Comparison of ENCODE assay signal across 16 cellular contexts in the genomic region with DNA sequence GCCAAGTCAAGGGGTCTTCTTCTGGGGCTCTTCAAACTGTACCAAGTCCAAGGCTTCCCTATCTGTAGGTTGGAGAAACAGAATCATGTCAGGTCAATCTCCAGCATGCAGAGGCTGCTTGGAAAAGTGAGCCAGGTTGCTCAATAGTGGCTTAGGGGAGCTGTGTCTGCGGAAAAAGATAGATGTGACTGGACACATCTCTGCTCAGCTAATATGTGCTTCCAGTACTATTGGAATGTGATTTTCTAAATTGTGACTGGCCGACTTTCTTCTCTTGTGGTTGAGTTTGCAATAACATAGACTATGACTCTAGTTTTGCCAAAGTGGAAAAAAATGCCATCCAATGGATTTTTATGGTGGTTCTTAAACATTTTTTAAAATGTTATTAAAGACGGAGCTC.
DNase-seq lines count a peak whose midpoint lies in the region; ATAC-seq and TF ChIP-seq lines count a peak whose summit lies in the region.
"Had no signal": no experiment of that assay in that cellular context is flagged by ENCODE, and none has a peak within 500 bp of the region (broad histone marks: within the 10 kb centered on the region; RNA-seq: fewer than 3 reads in every experiment).

No MANE protein-coding gene starts in this region.

- TF ChIP-seq CTCF in IMR-90 (conservative IDR thresholded peaks at IDR 0.05; ENCODE audit: low read depth, low read length) = no peak
- TF ChIP-seq CTCF in chondrocyte (IDR thresholded peaks at IDR 0.05) = no peak
- TF ChIP-seq CTCF in fibroblast of villous mesenchyme (IDR thresholded peaks at IDR 0.05; ENCODE audit: insufficient read depth, low read depth, low read length) = no peak
- no peak for TF ChIP-seq CTCF in activated CD8-positive, alpha-beta T cell treated with anti-CD3 and anti-CD28 coated beads for 36 hours (IDR thresholded peaks at IDR 0.05)

- H3K27me3 ChIP-seq in IMR-90 (ENCODE audit: control insufficient read depth, insufficient read depth, low read length) = no peaks in the 10 kb centered on the region

- WGBS in IMR-90 (ENCODE audit: extremely low coverage in 2 of 2, insufficient read length in 1 of 2), 2 experiments = 0% methylated on average over 1 of the region's 3 CpGs; no CpG with 5 or more reads in 1 of the 2 experiments

- peaks cover 4 to 7% of the 10 kb centered on the region in 2 experiments; a peak in 2 of 4 replicates for H3K79me1 ChIP-seq in IMR-90 (ENCODE audit: low read depth in 1 of 2, low read length in 2 of 2)

- H3K18ac ChIP-seq in IMR-90 (ENCODE audit: low read depth, low read length) = peak overlapping the region; percentile 5; the same call in 1 of the 2 replicates

- dilution Hi-C loops in IMR-90 (cut with HindIII; ENCODE audit: low sequenced_read_pairs, unreplicated experiment) = no loop called here

- H2AFZ ChIP-seq in IMR-90 (replicated peaks; ENCODE audit: low read length, poor library complexity) = no peak overlapping the region

- H3K27me3 Mint-ChIP-seq in chondrocyte (ENCODE audit: low read depth) = no peaks in the 10 kb centered on the region
- H3K27me3 Mint-ChIP-seq in activated CD8-positive, alpha-beta T cell treated with anti-CD3 and anti-CD28 coated beads for 36 hours = peaks cover 4% of the 10 kb centered on the region
- no peaks in the 10 kb centered on the region for H3K27me3 Mint-ChIP-seq in activated CD8-positive, alpha-beta T cell treated with anti-CD3 and anti-CD28 coated beads, Interleukin-2, amount 10 ng/mL, durations not matched to agents 7 days and 5 days (ENCODE audit: low read depth)

- 0 out of 2 replicates have a peak overlapping the region, but pooled peaks have one; percentile 55 for H3K56ac ChIP-seq in IMR-90 (ENCODE audit: extremely low read depth, insufficient read depth, low read length)

- CTCF ChIA-PET in IMR-90 (lab: Yijun Ruan, JAX) = interaction anchor here (0.8 to 1.0 kb wide), 4 partner anchors 11 to 28 kb away, joined by 3 to 4 read pairs (median 3); no protein-coding TSS in a partner anchor
- CTCF ChIA-PET in activated CD8-positive, alpha-beta T cell treated with anti-CD3 and anti-CD28 coated beads for 36 hours (lab: Charles Lee) = no interaction called here
- CTCF ChIA-PET in activated CD8-positive, alpha-beta T cell treated with anti-CD3 and anti-CD28 coated beads, Interleukin-2, amount 10 ng/mL, durations not matched to agents 7 days and 5 days (lab: Charles Lee) = no interaction called here

- H3K9me1 ChIP-seq in IMR-90 (ENCODE audit: insufficient read depth, low read length) = peaks cover 26% of the 10 kb centered on the region

- peak overlapping the region; percentile 99 for H3K27ac Mint-ChIP-seq in chondrocyte (ENCODE audit: unreplicated experiment)
- H3K27ac Mint-ChIP-seq in activated CD8-positive, alpha-beta T cell treated with anti-CD3 and anti-CD28 coated beads for 36 hours = no peak overlapping the region
- H3K27ac Mint-ChIP-seq in activated CD8-positive, alpha-beta T cell treated with anti-CD3 and anti-CD28 coated beads, Interleukin-2, amount 10 ng/mL, durations not matched to agents 7 days and 5 days = no peak overlapping the region
- H3K27ac Mint-ChIP-seq: CD4-positive, alpha-beta memory T cell had no signal

- H3K23ac ChIP-seq in IMR-90 (ENCODE audit: low read depth, low read length) = no peak overlapping the region

- H3K4ac ChIP-seq in IMR-90 (ENCODE audit: low read depth, low read length) = peak overlapping the region; percentile 51

- in situ Hi-C loops in IMR-90 (cut with MboI; ENCODE audit: low sequenced_read_pairs) = no loop called here

- H3K9me3 Mint-ChIP-seq in chondrocyte (ENCODE audit: low read depth) = peaks cover 6% of the 10 kb centered on the region
- H3K9me3 Mint-ChIP-seq in activated CD8-positive, alpha-beta T cell treated with anti-CD3 and anti-CD28 coated beads for 36 hours = no peaks in the 10 kb centered on the region
- H3K9me3 Mint-ChIP-seq in activated CD8-positive, alpha-beta T cell treated with anti-CD3 and anti-CD28 coated beads, Interleukin-2, amount 10 ng/mL, durations not matched to agents 7 days and 5 days (ENCODE audit: insufficient read depth) = no peaks in the 10 kb centered on the region

- H2AK9ac ChIP-seq in IMR-90 (replicated peaks; ENCODE audit: low read depth, low read length, poor library complexity) = no peak overlapping the region

- peak overlapping the region; percentile 77 for H2BK20ac ChIP-seq in IMR-90 (ENCODE audit: low read depth, low read length)

- peak overlapping the region; percentile 21 to 70; a peak in 2 of 4 replicates for H4K8ac ChIP-seq in IMR-90 (ENCODE audit: low read depth in 2 of 2, low read length in 2 of 2)

- no peak for TF ChIP-seq POLR2A in IMR-90 (IDR thresholded peaks at IDR 0.05; ENCODE audit: low read depth, low read length)

- TF ChIP-seq RAD21 in IMR-90 (IDR thresholded peaks at IDR 0.05; ENCODE audit: low read length) = no peak

- peak overlapping the region; percentile 93 for H2AK5ac ChIP-seq in IMR-90 (ENCODE audit: low read depth, low read length)

- H3K4me3 ChIP-seq in IMR-90 (ENCODE audit: insufficient read depth, low read depth, low read length) (no peak overlapping the region), fibroblast of villous mesenchyme (ENCODE audit: low read depth, low read length) (no peak overlapping the region)

- H3K4me1 ChIP-seq in IMR-90 (ENCODE audit: control insufficient read depth, insufficient read depth, low read length) = peaks cover 27% of the 10 kb centered on the region

- peak overlapping the region; percentile 64 for H2BK5ac ChIP-seq in IMR-90 (ENCODE audit: low read depth, low read length, poor library complexity, severe bottlenecking)

- POLR2A ChIA-PET in IMR-90 (lab: Charles Lee; ENCODE audit: unreplicated experiment) = interaction anchor here (0.6 to 1.3 kb wide), 2 partner anchors 24 to 1841 kb away, joined by 3 read pairs; no protein-coding TSS in a partner anchor
- POLR2A ChIA-PET in activated CD8-positive, alpha-beta T cell treated with anti-CD3 and anti-CD28 coated beads for 36 hours (lab: Charles Lee) = no interaction called here
- POLR2A ChIA-PET in activated CD8-positive, alpha-beta T cell treated with anti-CD3 and anti-CD28 coated beads, Interleukin-2, amount 10 ng/mL, durations not matched to agents 7 days and 5 days (lab: Charles Lee) = no interaction called here

- no peaks in the 10 kb centered on the region for H3K9me3 ChIP-seq in IMR-90 (ENCODE audit: control insufficient read depth, insufficient read depth, low read length)

- 0 out of 2 replicates have a peak overlapping the region, but pooled peaks have one; percentile 3 for H4K5ac ChIP-seq in IMR-90 (ENCODE audit: low read depth, low read length)

- no peak overlapping the region for H3K4me3 Mint-ChIP-seq in chondrocyte (ENCODE audit: unreplicated experiment)
- no peak overlapping the region for H3K4me3 Mint-ChIP-seq in activated CD8-positive, alpha-beta T cell treated with anti-CD3 and anti-CD28 coated beads for 36 hours
- H3K4me3 Mint-ChIP-seq in activated CD8-positive, alpha-beta T cell treated with anti-CD3 and anti-CD28 coated beads, Interleukin-2, amount 10 ng/mL, durations not matched to agents 7 days and 5 days = no peak overlapping the region
- H3K4me3 Mint-ChIP-seq: CD4-positive, alpha-beta memory T cell had no signal

- peak overlapping the region; percentile 72 for H4K91ac ChIP-seq in IMR-90 (ENCODE audit: insufficient read depth, low read depth, low read length)

- peaks cover 1% of the 10 kb centered on the region for H3K36me3 Mint-ChIP-seq in chondrocyte (ENCODE audit: low read depth)
- no peaks in the 10 kb centered on the region for H3K36me3 Mint-ChIP-seq in activated CD8-positive, alpha-beta T cell treated with anti-CD3 and anti-CD28 coated beads for 36 hours (ENCODE audit: low read depth)
- H3K36me3 Mint-ChIP-seq in activated CD8-positive, alpha-beta T cell treated with anti-CD3 and anti-CD28 coated beads, Interleukin-2, amount 10 ng/mL, durations not matched to agents 7 days and 5 days (ENCODE audit: low read depth) = no peaks in the 10 kb centered on the region
- H3K36me3 Mint-ChIP-seq: CD4-positive, alpha-beta memory T cell had no signal

- no peaks in the 10 kb centered on the region for H3K36me3 ChIP-seq in IMR-90 (ENCODE audit: control insufficient read depth, insufficient read depth, low read length)

- no peaks in the 10 kb centered on the region for H4K20me1 ChIP-seq in IMR-90 (ENCODE audit: insufficient read depth, low read length)

- H3K9ac ChIP-seq in IMR-90 (ENCODE audit: low read depth, low read length) = no peak overlapping the region

- intact Hi-C loops in IMR-90 (cut with micrococcal nuclease) = loop anchor here (5.0 kb wide), 1 partner anchor 93 kb away; no protein-coding TSS in a partner anchor
- intact Hi-C loops in activated CD8-positive, alpha-beta T cell treated with anti-CD3 and anti-CD28 coated beads for 36 hours (cut with micrococcal nuclease) = no loop called here

- ATAC-seq in IMR-90 (ENCODE audit: low read depth) = peak; percentile 25
- ATAC-seq in activated CD8-positive, alpha-beta T cell treated with anti-CD3 and anti-CD28 coated beads for 36 hours = no peak
- no peak for ATAC-seq in activated CD8-positive, alpha-beta T cell treated with anti-CD3 and anti-CD28 coated beads, Interleukin-2, amount 10 ng/mL, durations not matched to agents 7 days and 5 days

- peak; percentile 78 for DNase-seq in IMR-90
- DNase-seq in chondrocyte (ENCODE audit: low spot score) = no peak
- DNase-seq in fibroblast of villous mesenchyme (ENCODE audit: low read depth) = peak; percentile 28
- peak; percentile 53 for DNase-seq in stromal cell of bone marrow (ENCODE audit: low read depth)
- DNase-seq in activated CD8-positive, alpha-beta T cell treated with anti-CD3 and anti-CD28 coated beads for 36 hours = no peak
- no peak for DNase-seq in hippocampal formation (lab: John Stamatoyannopoulos, UW)
- no peak for DNase-seq in activated CD8-positive, alpha-beta T cell treated with anti-CD3 and anti-CD28 coated beads, Interleukin-2, amount 10 ng/mL, durations not matched to agents 7 days and 5 days
- DNase-seq: ACHN; CD4-positive, alpha-beta memory T cell; DMS153; GF-D8; H7; Kasumi-1; NCI-H1105; NK-92 treated with Interleukin-12 subunit alpha and Interleukin-12 subunit beta, amount 100 ng/mL, for 24 hours; Right ventricle myocardium superior had no signal

- H3K4me2 ChIP-seq in IMR-90 (ENCODE audit: low read depth, low read length) = no peak overlapping the region

- no TSS peak for BruUV-seq in IMR-90 (replicated peaks; lab: Mats Ljungman, UMichigan)

- peak overlapping the region; percentile 75 for H2BK120ac ChIP-seq in IMR-90 (ENCODE audit: low read depth, low read length)

- H2BK15ac ChIP-seq in IMR-90 (ENCODE audit: low read depth, low read length) = peak overlapping the region; percentile 68; the same call in 2 of the 3 replicates

- peak overlapping the region; percentile 43; the same call in 1 of the 2 replicates for H3K14ac ChIP-seq in IMR-90 (replicated peaks; ENCODE audit: low read depth, low read length)

- H3K4me1 Mint-ChIP-seq in chondrocyte (ENCODE audit: low read depth) = peaks cover 80% of the 10 kb centered on the region
- no peaks in the 10 kb centered on the region for H3K4me1 Mint-ChIP-seq in activated CD8-positive, alpha-beta T cell treated with anti-CD3 and anti-CD28 coated beads for 36 hours (ENCODE audit: low read depth)
- H3K4me1 Mint-ChIP-seq in activated CD8-positive, alpha-beta T cell treated with anti-CD3 and anti-CD28 coated beads, Interleukin-2, amount 10 ng/mL, durations not matched to agents 7 days and 5 days (ENCODE audit: low read depth) = no peaks in the 10 kb centered on the region
- H3K4me1 Mint-ChIP-seq: CD4-positive, alpha-beta memory T cell had no signal

- H3K27ac ChIP-seq in IMR-90 (ENCODE audit: insufficient read depth, low read length) = peak overlapping the region; percentile 56

Comparison
In these comparisons a context has a peak if more than half of its experiments do, and no peak if none do; other contexts are left out.
1. DNase-seq: peak in IMR-90 (single experiment), fibroblast of villous mesenchyme (single experiment) and stromal cell of bone marrow (single experiment); none in chondrocyte (single experiment), activated CD8-positive, alpha-beta T cell treated with anti-CD3 and anti-CD28 coated beads for 36 hours (single experiment), hippocampal formation (0 of 2) and activated CD8-positive, alpha-beta T cell treated with anti-CD3 and anti-CD28 coated beads, Interleukin-2, amount 10 ng/mL, durations not matched to agents 7 days and 5 days (single experiment).